In the genomic region with DNA sequence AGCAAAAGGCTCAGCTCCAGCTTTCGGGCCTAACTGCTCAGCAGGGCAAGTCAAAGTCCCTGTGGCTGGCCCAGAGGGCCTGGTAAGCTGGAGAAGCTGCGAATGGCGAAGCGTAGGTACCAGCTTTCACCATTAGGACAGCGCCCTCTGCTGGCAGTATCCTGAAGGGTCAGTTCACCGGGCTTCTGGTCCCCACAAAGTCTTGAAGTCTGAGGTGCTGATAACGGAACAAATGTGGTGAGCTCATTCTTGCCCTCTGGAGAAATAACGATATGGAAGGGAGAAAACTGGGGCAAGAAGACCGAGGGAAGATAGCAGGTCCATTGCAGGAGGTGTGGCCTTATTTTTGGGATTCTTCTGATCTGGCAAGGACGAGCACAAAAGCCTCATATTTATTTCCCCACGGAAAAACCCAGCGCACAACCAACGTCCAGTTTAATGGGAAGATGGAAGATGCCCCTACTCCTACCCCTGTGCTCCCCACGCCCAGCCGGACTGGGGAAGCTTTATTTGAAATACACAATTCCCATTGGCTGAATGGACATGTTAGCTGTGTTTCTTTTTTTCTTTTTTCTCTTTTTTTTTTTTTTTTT, we compare ENCODE assay signal across 7 cellular contexts. TPM values are rescaled to one million over a fixed set of nuclear protein-coding genes. Genes with fewer than 3 reads are reported as not detected.
DNase-seq lines count a peak whose midpoint lies in the region; ATAC-seq and TF ChIP-seq lines count a peak whose summit lies in the region.

No MANE protein-coding gene starts in this region.

- DNase-seq in NCI-H2171 (lab: John Stamatoyannopoulos, UW) (peak; percentile 30), breast epithelium (ENCODE audit: low spot score in 2 of 2) (peak; percentile 88 to 91), iris pigment epithelial cell (ENCODE audit: low read depth) (peak; percentile 91)
- peak; percentile 95 for DNase-seq in stimulated activated CD4-positive, alpha-beta T cell treated with anti-CD3 and anti-CD28 coated beads, Interleukin-15, amount 100 ng/mL, for 24 hours

- H3K9me3 ChIP-seq in breast epithelium: no peaks in the 10 kb centered on the region

- H3K4me3 ChIP-seq in WI38 (ENCODE audit: low read depth, low read length): no peak overlapping the region
- peak overlapping the region in 2 of 3 donors; percentile 46 to 55 for H3K4me3 ChIP-seq in breast epithelium

- H3K27me3 ChIP-seq in breast epithelium: no peaks in the 10 kb centered on the region

- intact Hi-C loops in breast epithelium (cut with DNase I; ENCODE audit: low total_unique reads): no loop called here

- no peaks in the 10 kb centered on the region for H3K36me3 ChIP-seq in breast epithelium

- peak; percentile 82 for ATAC-seq in GM18498 (IDR thresholded peaks at IDR 0.05; ENCODE audit: unreplicated experiment)
- ATAC-seq in HG03025 (IDR thresholded peaks at IDR 0.05; ENCODE audit: low FRiP score, unreplicated experiment): peak; percentile 79

- H3K27ac ChIP-seq in breast epithelium: peak overlapping the region in 1 of 2 donors; percentile 18

- TF ChIP-seq POLR2A in breast epithelium (IDR thresholded peaks at IDR 0.05): no peak

- H3K4me1 ChIP-seq in breast epithelium: no peaks in the 10 kb centered on the region

- TF ChIP-seq CTCF in WI38 (IDR thresholded peaks at IDR 0.05; ENCODE audit: low read depth, low read length) (peak; percentile 78), breast epithelium (IDR thresholded peaks at IDR 0.05) (peak; percentile 88 to 97 (median 92))

RNA-seq across cellular contexts. Expression of a gene that starts 7.2 kb away (rescaled TPM):
- 1 to 10 TPM in 1 of 3 donors, under 1 TPM in 2; 0.66 to 3.2 (median 0.96) TPM for total RNA-seq in breast epithelium

RNA-seq across cellular contexts. Expression of a gene that starts 10.2 kb away (rescaled TPM):
- 10 to 100 TPM in 1 of 3 donors, 1 to 10 TPM in 2; 2.4 to 12.6 (median 9.5) TPM for total RNA-seq in breast epithelium

RNA-seq across cellular contexts. Expression of a gene that starts 43.2 kb away (rescaled TPM):
- 10 to 100 TPM; 26.4 to 43.0 (median 40.0) TPM for total RNA-seq in breast epithelium

RNA-seq across cellular contexts. Expression of a gene that starts 46.0 kb away (rescaled TPM):
- total RNA-seq in breast epithelium: under 1 TPM; 0.33 to 0.64 (median 0.44) TPM

RNA-seq across cellular contexts. Expression of a gene that starts 46.2 kb away (rescaled TPM):
- 100 to 1,000 TPM; 106 to 184 (median 150) TPM for total RNA-seq in breast epithelium

Comparison
In these comparisons a context has a peak if more than half of its experiments do, and no peak if none do; other contexts are left out.
1. DNase-seq: peak in every context shown above with its lines; median percentile 95 in stimulated activated CD4-positive, alpha-beta T cell treated with anti-CD3 and anti-CD28 coated beads, Interleukin-15, amount 100 ng/mL, for 24 hours; 91 in iris pigment epithelial cell; 90 in breast epithelium; 30 in NCI-H2171.